In the genomic region with DNA sequence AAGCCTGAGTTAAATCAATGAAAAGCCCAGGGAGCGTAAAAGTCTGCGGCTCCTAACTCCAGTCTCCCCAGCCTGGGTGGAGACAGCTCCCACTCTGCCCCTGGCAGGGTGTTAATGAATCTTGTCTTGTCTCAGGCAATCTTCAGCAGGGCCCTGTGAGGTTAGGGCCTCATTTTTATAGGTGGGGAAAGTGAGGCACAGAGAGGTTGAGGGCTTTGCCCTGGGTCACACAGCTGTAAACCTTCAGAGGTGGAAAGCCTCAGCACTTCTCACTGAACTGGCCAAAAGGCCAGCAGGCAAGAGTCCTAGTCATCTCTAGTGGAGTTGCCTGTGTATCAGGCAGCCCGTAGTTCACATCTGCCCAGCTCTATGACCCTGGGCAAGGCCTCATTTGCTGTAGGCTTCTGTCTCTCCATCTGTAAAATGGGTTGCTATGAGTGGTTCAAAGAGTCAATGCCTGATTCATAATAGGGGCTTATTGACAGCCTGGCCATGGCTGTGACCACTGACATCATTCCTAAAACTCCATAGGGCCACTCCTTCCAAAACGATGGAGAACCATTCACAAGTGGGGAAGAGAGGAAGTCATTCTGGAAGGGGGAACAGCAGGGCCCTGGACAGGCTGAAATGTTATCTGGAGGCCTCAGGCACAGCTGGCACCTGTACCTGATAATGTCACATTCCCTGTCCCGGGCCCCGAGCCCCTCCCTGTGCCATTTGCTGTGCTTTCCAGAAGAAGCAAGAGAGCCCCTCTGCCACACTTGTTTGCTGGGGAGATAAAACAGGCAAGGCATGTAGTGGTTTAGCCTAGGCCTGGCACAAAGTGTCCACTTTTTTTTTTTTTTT, we compare ENCODE assay signal across 1 cellular context.
TF ChIP-seq lines count a peak whose summit lies in the region.

No MANE protein-coding gene starts in this region.

TF ChIP-seq in GM12878, 131 proteins besides CTCF, POLR2A, EP300 and RAD21:
- TF ChIP-seq SIX5 (IDR thresholded peaks at IDR 0.05; ENCODE audit: low read depth, low read length, severe bottlenecking), result no peak
- TF ChIP-seq, protein P1, sequence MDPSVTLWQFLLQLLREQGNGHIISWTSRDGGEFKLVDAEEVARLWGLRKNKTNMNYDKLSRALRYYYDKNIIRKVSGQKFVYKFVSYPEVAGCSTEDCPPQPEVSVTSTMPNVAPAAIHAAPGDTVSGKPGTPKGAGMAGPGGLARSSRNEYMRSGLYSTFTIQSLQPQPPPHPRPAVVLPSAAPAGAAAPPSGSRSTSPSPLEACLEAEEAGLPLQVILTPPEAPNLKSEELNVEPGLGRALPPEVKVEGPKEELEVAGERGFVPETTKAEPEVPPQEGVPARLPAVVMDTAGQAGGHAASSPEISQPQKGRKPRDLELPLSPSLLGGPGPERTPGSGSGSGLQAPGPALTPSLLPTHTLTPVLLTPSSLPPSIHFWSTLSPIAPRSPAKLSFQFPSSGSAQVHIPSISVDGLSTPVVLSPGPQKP (IDR thresholded peaks at IDR 0.05; ENCODE audit: low read depth, low read length), result no peak
- TF ChIP-seq, protein P2, sequence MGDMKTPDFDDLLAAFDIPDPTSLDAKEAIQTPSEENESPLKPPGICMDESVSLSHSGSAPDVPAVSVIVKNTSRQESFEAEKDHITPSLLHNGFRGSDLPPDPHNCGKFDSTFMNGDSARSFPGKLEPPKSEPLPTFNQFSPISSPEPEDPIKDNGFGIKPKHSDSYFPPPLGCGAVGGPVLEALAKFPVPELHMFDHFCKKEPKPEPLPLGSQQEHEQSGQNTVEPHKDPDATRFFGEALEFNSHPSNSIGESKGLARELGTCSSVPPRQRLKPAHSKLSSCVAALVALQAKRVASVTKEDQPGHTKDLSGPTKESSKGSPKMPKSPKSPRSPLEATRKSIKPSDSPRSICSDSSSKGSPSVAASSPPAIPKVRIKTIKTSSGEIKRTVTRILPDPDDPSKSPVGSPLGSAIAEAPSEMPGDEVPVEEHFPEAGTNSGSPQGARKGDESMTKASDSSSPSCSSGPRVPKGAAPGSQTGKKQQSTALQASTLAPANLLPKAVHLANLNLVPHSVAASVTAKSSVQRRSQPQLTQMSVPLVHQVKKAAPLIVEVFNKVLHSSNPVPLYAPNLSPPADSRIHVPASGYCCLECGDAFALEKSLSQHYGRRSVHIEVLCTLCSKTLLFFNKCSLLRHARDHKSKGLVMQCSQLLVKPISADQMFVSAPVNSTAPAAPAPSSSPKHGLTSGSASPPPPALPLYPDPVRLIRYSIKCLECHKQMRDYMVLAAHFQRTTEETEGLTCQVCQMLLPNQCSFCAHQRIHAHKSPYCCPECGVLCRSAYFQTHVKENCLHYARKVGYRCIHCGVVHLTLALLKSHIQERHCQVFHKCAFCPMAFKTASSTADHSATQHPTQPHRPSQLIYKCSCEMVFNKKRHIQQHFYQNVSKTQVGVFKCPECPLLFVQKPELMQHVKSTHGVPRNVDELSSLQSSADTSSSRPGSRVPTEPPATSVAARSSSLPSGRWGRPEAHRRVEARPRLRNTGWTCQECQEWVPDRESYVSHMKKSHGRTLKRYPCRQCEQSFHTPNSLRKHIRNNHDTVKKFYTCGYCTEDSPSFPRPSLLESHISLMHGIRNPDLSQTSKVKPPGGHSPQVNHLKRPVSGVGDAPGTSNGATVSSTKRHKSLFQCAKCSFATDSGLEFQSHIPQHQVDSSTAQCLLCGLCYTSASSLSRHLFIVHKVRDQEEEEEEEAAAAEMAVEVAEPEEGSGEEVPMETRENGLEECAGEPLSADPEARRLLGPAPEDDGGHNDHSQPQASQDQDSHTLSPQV (IDR thresholded peaks at IDR 0.05), result no peak
- no peak for TF ChIP-seq ZNF384 (IDR thresholded peaks at IDR 0.05; ENCODE audit: borderline replicate concordance, low read depth, low read length)
- TF ChIP-seq SRF (IDR thresholded peaks at IDR 0.05; ENCODE audit: low read depth in 2 of 2, low read length in 2 of 2), result no peak
- TF ChIP-seq, protein P3, sequence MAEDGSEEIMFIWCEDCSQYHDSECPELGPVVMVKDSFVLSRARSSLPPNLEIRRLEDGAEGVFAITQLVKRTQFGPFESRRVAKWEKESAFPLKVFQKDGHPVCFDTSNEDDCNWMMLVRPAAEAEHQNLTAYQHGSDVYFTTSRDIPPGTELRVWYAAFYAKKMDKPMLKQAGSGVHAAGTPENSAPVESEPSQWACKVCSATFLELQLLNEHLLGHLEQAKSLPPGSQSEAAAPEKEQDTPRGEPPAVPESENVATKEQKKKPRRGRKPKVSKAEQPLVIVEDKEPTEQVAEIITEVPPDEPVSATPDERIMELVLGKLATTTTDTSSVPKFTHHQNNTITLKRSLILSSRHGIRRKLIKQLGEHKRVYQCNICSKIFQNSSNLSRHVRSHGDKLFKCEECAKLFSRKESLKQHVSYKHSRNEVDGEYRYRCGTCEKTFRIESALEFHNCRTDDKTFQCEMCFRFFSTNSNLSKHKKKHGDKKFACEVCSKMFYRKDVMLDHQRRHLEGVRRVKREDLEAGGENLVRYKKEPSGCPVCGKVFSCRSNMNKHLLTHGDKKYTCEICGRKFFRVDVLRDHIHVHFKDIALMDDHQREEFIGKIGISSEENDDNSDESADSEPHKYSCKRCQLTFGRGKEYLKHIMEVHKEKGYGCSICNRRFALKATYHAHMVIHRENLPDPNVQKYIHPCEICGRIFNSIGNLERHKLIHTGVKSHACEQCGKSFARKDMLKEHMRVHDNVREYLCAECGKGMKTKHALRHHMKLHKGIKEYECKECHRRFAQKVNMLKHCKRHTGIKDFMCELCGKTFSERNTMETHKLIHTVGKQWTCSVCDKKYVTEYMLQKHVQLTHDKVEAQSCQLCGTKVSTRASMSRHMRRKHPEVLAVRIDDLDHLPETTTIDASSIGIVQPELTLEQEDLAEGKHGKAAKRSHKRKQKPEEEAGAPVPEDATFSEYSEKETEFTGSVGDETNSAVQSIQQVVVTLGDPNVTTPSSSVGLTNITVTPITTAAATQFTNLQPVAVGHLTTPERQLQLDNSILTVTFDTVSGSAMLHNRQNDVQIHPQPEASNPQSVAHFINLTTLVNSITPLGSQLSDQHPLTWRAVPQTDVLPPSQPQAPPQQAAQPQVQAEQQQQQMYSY (CRISPR knock-in tag; IDR thresholded peaks at IDR 0.05), result 0 out of 2 replicates have a peak, but pooled peaks have one; percentile 27
- TF ChIP-seq, protein P4, sequence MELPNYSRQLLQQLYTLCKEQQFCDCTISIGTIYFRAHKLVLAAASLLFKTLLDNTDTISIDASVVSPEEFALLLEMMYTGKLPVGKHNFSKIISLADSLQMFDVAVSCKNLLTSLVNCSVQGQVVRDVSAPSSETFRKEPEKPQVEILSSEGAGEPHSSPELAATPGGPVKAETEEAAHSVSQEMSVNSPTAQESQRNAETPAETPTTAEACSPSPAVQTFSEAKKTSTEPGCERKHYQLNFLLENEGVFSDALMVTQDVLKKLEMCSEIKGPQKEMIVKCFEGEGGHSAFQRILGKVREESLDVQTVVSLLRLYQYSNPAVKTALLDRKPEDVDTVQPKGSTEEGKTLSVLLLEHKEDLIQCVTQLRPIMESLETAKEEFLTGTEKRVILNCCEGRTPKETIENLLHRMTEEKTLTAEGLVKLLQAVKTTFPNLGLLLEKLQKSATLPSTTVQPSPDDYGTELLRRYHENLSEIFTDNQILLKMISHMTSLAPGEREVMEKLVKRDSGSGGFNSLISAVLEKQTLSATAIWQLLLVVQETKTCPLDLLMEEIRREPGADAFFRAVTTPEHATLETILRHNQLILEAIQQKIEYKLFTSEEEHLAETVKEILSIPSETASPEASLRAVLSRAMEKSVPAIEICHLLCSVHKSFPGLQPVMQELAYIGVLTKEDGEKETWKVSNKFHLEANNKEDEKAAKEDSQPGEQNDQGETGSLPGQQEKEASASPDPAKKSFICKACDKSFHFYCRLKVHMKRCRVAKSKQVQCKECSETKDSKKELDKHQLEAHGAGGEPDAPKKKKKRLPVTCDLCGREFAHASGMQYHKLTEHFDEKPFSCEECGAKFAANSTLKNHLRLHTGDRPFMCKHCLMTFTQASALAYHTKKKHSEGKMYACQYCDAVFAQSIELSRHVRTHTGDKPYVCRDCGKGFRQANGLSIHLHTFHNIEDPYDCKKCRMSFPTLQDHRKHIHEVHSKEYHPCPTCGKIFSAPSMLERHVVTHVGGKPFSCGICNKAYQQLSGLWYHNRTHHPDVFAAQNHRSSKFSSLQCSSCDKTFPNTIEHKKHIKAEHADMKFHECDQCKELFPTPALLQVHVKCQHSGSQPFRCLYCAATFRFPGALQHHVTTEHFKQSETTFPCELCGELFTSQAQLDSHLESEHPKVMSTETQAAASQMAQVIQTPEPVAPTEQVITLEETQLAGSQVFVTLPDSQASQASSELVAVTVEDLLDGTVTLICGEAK (IDR thresholded peaks at IDR 0.05; ENCODE audit: borderline replicate concordance), result peak; percentile 24; the same call in 1 of the 2 replicates
- no peak for TF ChIP-seq PML (IDR thresholded peaks at IDR 0.05; ENCODE audit: low read length)
- TF ChIP-seq SMARCA5 (IDR thresholded peaks at IDR 0.05), result 0 out of 2 replicates have a peak, but pooled peaks have one; percentile 54
- TF ChIP-seq BMI1 (IDR thresholded peaks at IDR 0.05; ENCODE audit: borderline replicate concordance), result no peak
- TF ChIP-seq, protein P5, sequence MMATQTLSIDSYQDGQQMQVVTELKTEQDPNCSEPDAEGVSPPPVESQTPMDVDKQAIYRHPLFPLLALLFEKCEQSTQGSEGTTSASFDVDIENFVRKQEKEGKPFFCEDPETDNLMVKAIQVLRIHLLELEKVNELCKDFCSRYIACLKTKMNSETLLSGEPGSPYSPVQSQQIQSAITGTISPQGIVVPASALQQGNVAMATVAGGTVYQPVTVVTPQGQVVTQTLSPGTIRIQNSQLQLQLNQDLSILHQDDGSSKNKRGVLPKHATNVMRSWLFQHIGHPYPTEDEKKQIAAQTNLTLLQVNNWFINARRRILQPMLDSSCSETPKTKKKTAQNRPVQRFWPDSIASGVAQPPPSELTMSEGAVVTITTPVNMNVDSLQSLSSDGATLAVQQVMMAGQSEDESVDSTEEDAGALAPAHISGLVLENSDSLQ (IDR thresholded peaks at IDR 0.05), result no peak
- TF ChIP-seq, protein P6, sequence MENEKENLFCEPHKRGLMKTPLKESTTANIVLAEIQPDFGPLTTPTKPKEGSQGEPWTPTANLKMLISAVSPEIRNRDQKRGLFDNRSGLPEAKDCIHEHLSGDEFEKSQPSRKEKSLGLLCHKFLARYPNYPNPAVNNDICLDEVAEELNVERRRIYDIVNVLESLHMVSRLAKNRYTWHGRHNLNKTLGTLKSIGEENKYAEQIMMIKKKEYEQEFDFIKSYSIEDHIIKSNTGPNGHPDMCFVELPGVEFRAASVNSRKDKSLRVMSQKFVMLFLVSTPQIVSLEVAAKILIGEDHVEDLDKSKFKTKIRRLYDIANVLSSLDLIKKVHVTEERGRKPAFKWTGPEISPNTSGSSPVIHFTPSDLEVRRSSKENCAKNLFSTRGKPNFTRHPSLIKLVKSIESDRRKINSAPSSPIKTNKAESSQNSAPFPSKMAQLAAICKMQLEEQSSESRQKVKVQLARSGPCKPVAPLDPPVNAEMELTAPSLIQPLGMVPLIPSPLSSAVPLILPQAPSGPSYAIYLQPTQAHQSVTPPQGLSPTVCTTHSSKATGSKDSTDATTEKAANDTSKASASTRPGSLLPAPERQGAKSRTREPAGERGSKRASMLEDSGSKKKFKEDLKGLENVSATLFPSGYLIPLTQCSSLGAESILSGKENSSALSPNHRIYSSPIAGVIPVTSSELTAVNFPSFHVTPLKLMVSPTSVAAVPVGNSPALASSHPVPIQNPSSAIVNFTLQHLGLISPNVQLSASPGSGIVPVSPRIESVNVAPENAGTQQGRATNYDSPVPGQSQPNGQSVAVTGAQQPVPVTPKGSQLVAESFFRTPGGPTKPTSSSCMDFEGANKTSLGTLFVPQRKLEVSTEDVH (IDR thresholded peaks at IDR 0.05; ENCODE audit: low read depth, partially characterized antibody), result no peak
- TF ChIP-seq TARDBP (IDR thresholded peaks at IDR 0.05; ENCODE audit: borderline replicate concordance), result no peak
